ENCODE assay signal across 8 cellular contexts in genomic region chr17:81429813-81430510, GRCh38. TPM values are rescaled to one million over a fixed set of nuclear protein-coding genes. Genes with fewer than 3 reads are reported as not detected.
DNase-seq lines count a peak whose midpoint lies in the region; ATAC-seq and TF ChIP-seq lines count a peak whose summit lies in the region.

No MANE protein-coding gene starts in this region.

- no peak overlapping the region for H2AFZ ChIP-seq in SK-N-SH (ENCODE audit: low read depth)

- no peak for ATAC-seq in HG02759 (IDR thresholded peaks at IDR 0.05; ENCODE audit: unreplicated experiment)
- ATAC-seq in GM18870 (IDR thresholded peaks at IDR 0.05; ENCODE audit: unreplicated experiment), result no peak
- ATAC-seq in GM21515 (IDR thresholded peaks at IDR 0.05; ENCODE audit: unreplicated experiment), result no peak

- H3K36me3 ChIP-seq in SK-N-SH (replicated peaks in 1 of 2; ENCODE audit: control insufficient read depth in 1 of 2, insufficient read depth in 2 of 2, low read length in 1 of 2) (no peaks in the 10 kb centered on the region), thymus (ENCODE audit: control insufficient read depth, insufficient read depth) (no peaks in the 10 kb centered on the region)

- peaks cover 4% of the 10 kb centered on the region for H3F3A ChIP-seq in SK-N-SH (replicated peaks; ENCODE audit: insufficient read depth)

- TF ChIP-seq EP300 in SK-N-SH (IDR thresholded peaks at IDR 0.05; ENCODE audit: borderline replicate concordance in 1 of 2, low read depth in 1 of 2, low read length in 1 of 2), result no peak; a peak in 1 of 4 replicates

- TF ChIP-seq CTCF in SK-N-SH (IDR thresholded peaks at IDR 0.05), result peak; percentile 26

- POLR2A ChIA-PET in SK-N-SH (lab: Yijun Ruan, JAX), result interaction anchor here (0.7 to 4.9 kb wide), 14 partner anchors 10 to 172 kb away, joined by 3 to 28 read pairs (median 6); partner anchors contain the start of genes ACTG1 and BAHCC1

- H3K27ac ChIP-seq in SK-N-SH (ENCODE audit: low read depth in 2 of 2, low read length in 1 of 2) (peak overlapping the region in 1 of 2 experiments; percentile 78; a peak in 3 of 4 replicates), thymus (ENCODE audit: low read depth) (no peak overlapping the region)

- CTCF ChIA-PET in SK-N-SH (lab: Yijun Ruan, JAX), result interaction anchor here (0.6 to 7.2 kb wide), 41 partner anchors 9 to 287 kb away, joined by 3 to 104 read pairs (median 5); partner anchors contain the start of gene BAHCC1

- no peaks in the 10 kb centered on the region for H3K79me2 ChIP-seq in SK-N-SH (ENCODE audit: insufficient read depth)

- peak overlapping the region; percentile 71 for H3K4me2 ChIP-seq in SK-N-SH

- H3K4me1 ChIP-seq in SK-N-SH (ENCODE audit: control insufficient read depth in 1 of 2, insufficient read depth in 2 of 2, low read depth in 1 of 2, low read length in 1 of 2) (peaks cover 21 to 54% of the 10 kb centered on the region in 2 experiments; a peak in 3 of 4 replicates), thymus (ENCODE audit: control insufficient read depth, insufficient read depth, low read length) (peaks cover 37% of the 10 kb centered on the region)

- H3K9me3 ChIP-seq in SK-N-SH, result no peaks in the 10 kb centered on the region
- no peaks in the 10 kb centered on the region for H3K9me3 ChIP-seq in thymus (ENCODE audit: control insufficient read depth)

- no peaks in the 10 kb centered on the region for H3K9me2 ChIP-seq in SK-N-SH

- H3K4me3 ChIP-seq in SK-N-SH (ENCODE audit: low read depth in 2 of 2, low read length in 1 of 2) (peak overlapping the region in 1 of 2 experiments; percentile 4; a peak in 1 of 4 replicates), thymus (ENCODE audit: low read length) (peak overlapping the region; percentile 13)

- peaks cover 45% of the 10 kb centered on the region for H4K20me1 ChIP-seq in SK-N-SH (ENCODE audit: insufficient read depth)

- TF ChIP-seq RAD21 in SK-N-SH (IDR thresholded peaks at IDR 0.05; ENCODE audit: low read length), result peak; percentile 49

- peak; percentile 9 for DNase-seq in DMS79 treated with DMSO at 0.1 percent for 48 hours (lab: John Stamatoyannopoulos, UW)
- no peak for DNase-seq in DMS79 (lab: John Stamatoyannopoulos, UW)
- peak; percentile 92 for DNase-seq in SK-N-SH
- DNase-seq in globus pallidus (ENCODE audit: low spot score), result peak; percentile 66

- WGBS in SK-N-SH (ENCODE audit: low lambda C conversion rate), result 33% methylated on average over 25 of the region's 28 CpGs
- WGBS in thymus, result 5% methylated on average over 28 of the region's 28 CpGs

- H3K9ac ChIP-seq in SK-N-SH, result no peak overlapping the region

- H3K27me3 ChIP-seq in SK-N-SH (ENCODE audit: insufficient read depth) (no peaks in the 10 kb centered on the region), thymus (ENCODE audit: control insufficient read depth, insufficient read depth) (no peaks in the 10 kb centered on the region)

TF ChIP-seq in SK-N-SH, 30 proteins besides CTCF, POLR2A, EP300 and RAD21:
- 0 out of 2 replicates have a peak, but pooled peaks have one; percentile 3 for TF ChIP-seq GATA2 (CRISPR knock-in tag; IDR thresholded peaks at IDR 0.05)
- peak; percentile 28; the same call in 1 of the 2 replicates for TF ChIP-seq SMC3 (IDR thresholded peaks at IDR 0.05; ENCODE audit: low read depth, low read length)
- no peak for TF ChIP-seq TCF12 (IDR thresholded peaks at IDR 0.05)

RNA-seq across cellular contexts. Expression of gene BAHCC1, which starts 34.7 kb away (rescaled TPM):
- polyA plus RNA-seq in SK-N-SH (2012; rRNA removed) (3.6 and 6.4 TPM in 2 replicates), thymus (7.3 TPM)
- 1.4 and 4.3 TPM in 2 replicates for polyA plus RNA-seq in SK-N-SH (2012; cell fraction: cytosol; rRNA removed)
- polyA plus RNA-seq in SK-N-SH (2012; cell fraction: nucleus; rRNA removed), result 27.3 and 28.3 TPM in 2 replicates
